10 cellular contexts compared by ENCODE assay signal in the genomic region with DNA sequence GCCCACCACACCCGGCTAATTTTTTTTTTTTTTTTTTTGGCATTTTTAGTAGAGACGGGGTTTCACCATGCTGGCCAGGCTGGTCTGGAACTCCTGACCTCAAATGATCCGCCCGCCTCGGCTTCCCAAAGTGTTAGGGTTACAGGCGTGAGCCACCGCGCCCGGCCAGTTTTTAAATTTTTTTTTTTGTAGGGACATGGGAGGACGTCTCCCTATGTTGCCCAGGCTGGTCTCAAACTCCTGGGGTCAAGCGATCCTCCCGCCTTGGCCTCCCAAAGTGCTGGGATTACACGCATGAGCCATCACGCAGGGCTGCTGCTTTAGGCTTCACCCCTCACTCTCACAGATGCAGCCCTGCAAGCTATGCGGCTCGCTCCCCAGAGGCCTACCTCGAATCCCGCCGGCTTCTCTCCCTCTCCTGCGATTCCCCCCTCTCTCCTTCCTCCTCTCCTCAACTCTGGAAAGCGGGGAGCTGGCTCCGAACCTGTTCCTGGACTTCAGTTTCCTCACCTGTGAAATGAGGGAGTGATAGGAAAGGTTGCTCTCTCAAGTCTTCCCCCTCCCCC. TPM values are rescaled to one million over a fixed set of nuclear protein-coding genes. Genes with fewer than 3 reads are reported as not detected.
DNase-seq lines count a peak whose midpoint lies in the region; ATAC-seq and TF ChIP-seq lines count a peak whose summit lies in the region.
"Had no signal": no experiment of that assay in that cellular context is flagged by ENCODE, and none has a peak within 500 bp of the region (broad histone marks: within the 10 kb centered on the region; RNA-seq: fewer than 3 reads in every experiment).

No MANE protein-coding gene starts in this region.

- H3K9ac ChIP-seq in NT2/D1 (ENCODE audit: insufficient read length, low read depth) = peak overlapping the region; percentile 37
- H3K9ac ChIP-seq in neuronal stem cell (ENCODE audit: low read depth, low read length, poor library complexity) = peak overlapping the region; percentile 64

- no peaks in the 10 kb centered on the region for H3K9me3 Mint-ChIP-seq in Caco-2 (ENCODE audit: unreplicated experiment)

- no peak overlapping the region for H3K18ac ChIP-seq in neuronal stem cell (ENCODE audit: low read length)

- no peak overlapping the region for H2BK15ac ChIP-seq in neuronal stem cell (ENCODE audit: low read length)

- H2BK12ac ChIP-seq in neuronal stem cell (ENCODE audit: low read length) = no peak overlapping the region

- H3K4ac ChIP-seq in neuronal stem cell (ENCODE audit: low read length) = no peak overlapping the region

- intact Hi-C loops in Caco-2 (cut with micrococcal nuclease; ENCODE audit: unreplicated experiment) = no loop called here

- peak overlapping the region; percentile 100 for H2AFZ ChIP-seq in neuronal stem cell (ENCODE audit: low read length)

- no TSS peak for BruUV-seq in Caco-2 (replicated peaks; lab: Mats Ljungman, UMichigan)

- no peak for DNase-seq in Caco-2
- no peak for DNase-seq in NT2/D1 (ENCODE audit: low read depth, low spot score)
- DNase-seq in neuronal stem cell (ENCODE audit: low spot score) = no peak
- no peak for DNase-seq in DMS79 treated with DMSO at 0.1 percent for 48 hours (lab: John Stamatoyannopoulos, UW)
- no peak for DNase-seq in 8988T
- DNase-seq in T1000 (lab: John Stamatoyannopoulos, UW) = no peak
- DNase-seq: amniotic stem cell had no signal

- no peaks in the 10 kb centered on the region for H3K27me3 ChIP-seq in Caco-2 (replicated peaks; ENCODE audit: control insufficient read depth, insufficient read depth, low read length)
- H3K27me3 ChIP-seq in NT2/D1 (ENCODE audit: insufficient read depth, insufficient read length) = no peaks in the 10 kb centered on the region
- no peaks in the 10 kb centered on the region for H3K27me3 ChIP-seq in ectodermal cell (ENCODE audit: control insufficient read depth, insufficient read depth, low read length, poor library complexity, severe bottlenecking)
- no peaks in the 10 kb centered on the region for H3K27me3 ChIP-seq in neuronal stem cell (ENCODE audit: control insufficient read depth in 3 of 3, insufficient read depth in 3 of 3, low read depth in 1 of 3, low read length in 3 of 3)
- H3K27me3 ChIP-seq: SJSA1 had no signal

- H3K27ac Mint-ChIP-seq in Caco-2 (ENCODE audit: unreplicated experiment) = peak overlapping the region; percentile 92

- H3K79me1 ChIP-seq in neuronal stem cell (ENCODE audit: low read depth, low read length) = peaks cover 9% of the 10 kb centered on the region

- H3K4me1 ChIP-seq in Caco-2 (peaks cover 28% of the 10 kb centered on the region), NT2/D1 (ENCODE audit: insufficient read depth, insufficient read length) (peaks cover 11% of the 10 kb centered on the region), ectodermal cell (ENCODE audit: control insufficient read depth, insufficient read depth, low read length) (peaks cover 9% of the 10 kb centered on the region), neuronal stem cell (ENCODE audit: control insufficient read depth in 2 of 2, insufficient read depth in 1 of 2, low read depth in 1 of 2, low read length in 2 of 2) (peaks cover 6 to 11% of the 10 kb centered on the region in 2 donors)

- peak overlapping the region; percentile 95 for H3K4me3 Mint-ChIP-seq in Caco-2 (ENCODE audit: unreplicated experiment)

- no peak overlapping the region for H3K23ac ChIP-seq in neuronal stem cell (ENCODE audit: low read depth, low read length, poor library complexity)

- no peak for ATAC-seq in GM19467 (IDR thresholded peaks at IDR 0.05; ENCODE audit: unreplicated experiment)

- no peak overlapping the region for H2BK5ac ChIP-seq in neuronal stem cell (ENCODE audit: low read length)

- POLR2A ChIA-PET in Caco-2 (lab: Charles Lee) = interaction anchor here (1.6 to 1.7 kb wide), 2 partner anchors 30 kb away, joined by 4 to 44 read pairs; a partner anchor contains a TSS

- TF ChIP-seq CTCF in Caco-2 (IDR thresholded peaks at IDR 0.05; ENCODE audit: insufficient read depth in 1 of 2, low read depth in 1 of 2, low read length in 1 of 2, severe bottlenecking in 1 of 2, unreplicated experiment in 1 of 2) = no peak

- no peaks in the 10 kb centered on the region for H3K36me3 ChIP-seq in Caco-2 (ENCODE audit: control insufficient read depth, insufficient read depth, low read length)
- peaks cover 28% of the 10 kb centered on the region for H3K36me3 ChIP-seq in NT2/D1 (ENCODE audit: insufficient read depth, insufficient read length, low read length)
- H3K36me3 ChIP-seq in ectodermal cell (ENCODE audit: control insufficient read depth, insufficient read depth, low read length) = peaks cover 2% of the 10 kb centered on the region
- H3K36me3 ChIP-seq in neuronal stem cell (replicated peaks in 1 of 2; ENCODE audit: control insufficient read depth in 2 of 2, insufficient read depth in 2 of 2, low read length in 2 of 2) = peaks cover 11 to 20% of the 10 kb centered on the region in 2 donors

- H2AK5ac ChIP-seq in neuronal stem cell (ENCODE audit: low read depth, low read length) = no peak overlapping the region

- no peak overlapping the region for H4K91ac ChIP-seq in neuronal stem cell (ENCODE audit: low read depth, low read length, poor library complexity)

- H3K27me3 Mint-ChIP-seq in Caco-2 (ENCODE audit: insufficient read depth, unreplicated experiment) = no peaks in the 10 kb centered on the region

- WGBS in ectodermal cell, 2 experiments = 56 to 60% methylated on average over 20 of the region's 22 CpGs
- no CpG with 5 or more reads among the region's 22 CpGs for WGBS in neuronal stem cell (ENCODE audit: extremely low coverage in 2 of 2, insufficient read length in 2 of 2, insufficient replicate concordance in 1 of 2), 2 donors

- peaks cover 33% of the 10 kb centered on the region for H3K4me1 Mint-ChIP-seq in Caco-2 (ENCODE audit: low read depth, unreplicated experiment)

- no peak overlapping the region for H3K4me3 ChIP-seq in Caco-2 (ENCODE audit: low read depth, low read length)
- no peak overlapping the region for H3K4me3 ChIP-seq in NT2/D1 (ENCODE audit: insufficient read length, low read depth)
- H3K4me3 ChIP-seq in ectodermal cell (ENCODE audit: insufficient read depth, low read depth, low read length) = peak overlapping the region; percentile 71
- H3K4me3 ChIP-seq in neuronal stem cell (ENCODE audit: low read length in 2 of 2) = peak overlapping the region; percentile 2 to 75

- H3K4me2 ChIP-seq in neuronal stem cell (ENCODE audit: insufficient read depth, low read length, poor library complexity, severe bottlenecking) = peak overlapping the region; percentile 87

- H4K8ac ChIP-seq in neuronal stem cell (ENCODE audit: low read depth, low read length) = peak overlapping the region; percentile 29

- no peak overlapping the region for H2BK120ac ChIP-seq in neuronal stem cell (ENCODE audit: low read depth, low read length)

- H3K9me3 ChIP-seq in Caco-2 = no peaks in the 10 kb centered on the region
- H3K9me3 ChIP-seq in NT2/D1 (ENCODE audit: insufficient read depth, low read length) = no peaks in the 10 kb centered on the region
- no peaks in the 10 kb centered on the region for H3K9me3 ChIP-seq in ectodermal cell (ENCODE audit: control insufficient read depth, low read length)
- H3K9me3 ChIP-seq in neuronal stem cell (replicated peaks in 1 of 2; ENCODE audit: control insufficient read depth in 2 of 2, insufficient read depth in 1 of 2, low read depth in 1 of 2, low read length in 2 of 2) = no peaks in the 10 kb centered on the region
- H3K9me3 ChIP-seq: SJSA1 had no signal

- peaks cover 16% of the 10 kb centered on the region for H3K36me3 Mint-ChIP-seq in Caco-2 (ENCODE audit: insufficient read depth, unreplicated experiment)

- CTCF ChIA-PET in Caco-2 (lab: Charles Lee) = interaction anchor here (1.0 kb wide), 1 partner anchor 59 kb away, joined by 6 read pairs; no protein-coding TSS in a partner anchor

- no peak overlapping the region for H3K14ac ChIP-seq in neuronal stem cell (ENCODE audit: low read length)

- H3K27ac ChIP-seq in ectodermal cell (ENCODE audit: insufficient read depth, low read depth, low read length, poor library complexity, severe bottlenecking) (no peak overlapping the region), neuronal stem cell (replicated peaks; ENCODE audit: low read length) (no peak overlapping the region)

RNA-seq across cellular contexts. Expression of a gene that starts 0.9 kb away (rescaled TPM):
- total RNA-seq in Caco-2 (2022) = 4.8 and 4.9 TPM in 2 replicates
- 8.8 TPM for polyA plus RNA-seq in ectodermal cell (2013, experiment 1 of 4)
- polyA plus RNA-seq in ectodermal cell (2013, experiment 2 of 4) = 9.0 TPM
- polyA plus RNA-seq in ectodermal cell (2013, experiment 3 of 4) = 6.8 TPM
- 6.6 TPM for polyA plus RNA-seq in ectodermal cell (2013, experiment 4 of 4)
- 4.8 TPM for polyA plus RNA-seq in neuronal stem cell (2013, experiment 1 of 2)
- 4.9 TPM for polyA plus RNA-seq in neuronal stem cell (2013, experiment 2 of 2)

RNA-seq across cellular contexts. Expression of a gene that starts 1.0 kb away (rescaled TPM):
- 182 and 188 TPM in 2 replicates for total RNA-seq in Caco-2 (2022)
- 156 TPM for polyA plus RNA-seq in ectodermal cell (2013, experiment 1 of 4)
- polyA plus RNA-seq in ectodermal cell (2013, experiment 2 of 4) = 127 TPM
- polyA plus RNA-seq in ectodermal cell (2013, experiment 3 of 4) = 108 TPM
- 115 TPM for polyA plus RNA-seq in ectodermal cell (2013, experiment 4 of 4)
- polyA plus RNA-seq in neuronal stem cell (2013, experiment 1 of 2) = 131 TPM
- 132 TPM for polyA plus RNA-seq in neuronal stem cell (2013, experiment 2 of 2)

RNA-seq across cellular contexts. Expression of a gene that starts 29.5 kb away (rescaled TPM):
- total RNA-seq in Caco-2 (2022) = 12.8 and 14.2 TPM in 2 replicates
- polyA plus RNA-seq in ectodermal cell (2013, experiment 1 of 4) = 25.0 TPM
- polyA plus RNA-seq in ectodermal cell (2013, experiment 2 of 4) = 26.4 TPM
- polyA plus RNA-seq in ectodermal cell (2013, experiment 3 of 4) = 22.4 TPM
- polyA plus RNA-seq in ectodermal cell (2013, experiment 4 of 4) = 28.3 TPM
- 9.1 TPM for polyA plus RNA-seq in neuronal stem cell (2013, experiment 1 of 2)
- 9.6 TPM for polyA plus RNA-seq in neuronal stem cell (2013, experiment 2 of 2)

RNA-seq across cellular contexts. Expression of a gene that starts 31.0 kb away (rescaled TPM):
- total RNA-seq in Caco-2 (2022) = 11.1 and 12.2 TPM in 2 replicates
- 5.0 TPM for polyA plus RNA-seq in ectodermal cell (2013, experiment 1 of 4)
- polyA plus RNA-seq in ectodermal cell (2013, experiment 2 of 4) = 5.3 TPM
- polyA plus RNA-seq in ectodermal cell (2013, experiment 3 of 4) = 4.3 TPM
- 5.1 TPM for polyA plus RNA-seq in ectodermal cell (2013, experiment 4 of 4)
- 4.9 TPM for polyA plus RNA-seq in neuronal stem cell (2013, experiment 1 of 2)
- 4.8 TPM for polyA plus RNA-seq in neuronal stem cell (2013, experiment 2 of 2)

RNA-seq across cellular contexts. Expression of a gene that starts 39.1 kb away (rescaled TPM):
- 9.4 and 11.0 TPM in 2 replicates for total RNA-seq in Caco-2 (2022)
- 6.9 TPM for polyA plus RNA-seq in ectodermal cell (2013, experiment 1 of 4)
- 8.9 TPM for polyA plus RNA-seq in ectodermal cell (2013, experiment 2 of 4)
- 5.9 TPM for polyA plus RNA-seq in ectodermal cell (2013, experiment 3 of 4)
- 9.4 TPM for polyA plus RNA-seq in ectodermal cell (2013, experiment 4 of 4)
- 2.3 TPM for polyA plus RNA-seq in neuronal stem cell (2013, experiment 1 of 2)
- 2.2 TPM for polyA plus RNA-seq in neuronal stem cell (2013, experiment 2 of 2)

Comparison
In these comparisons a context has a peak if more than half of its experiments do, and no peak if none do; other contexts are left out.
1. H3K4me3 ChIP-seq: peak in ectodermal cell (single experiment) and neuronal stem cell (2 of 2); none in Caco-2 (single experiment) and NT2/D1 (single experiment).